ENCODE assay signal across 1 cellular context in genomic region chr3:10945683-10946287, GRCh38.
TF ChIP-seq lines count a peak whose summit lies in the region.

No MANE protein-coding gene starts in this region.

TF ChIP-seq in endothelial cell of umbilical vein, 7 proteins besides CTCF, POLR2A, EP300 and RAD21 (continued from another document):
- no peak for TF ChIP-seq JUN (IDR thresholded peaks at IDR 0.05; ENCODE audit: borderline replicate concordance, insufficient read depth, insufficient read length, low read depth)
